ENCODE assay signal across 1 cellular context in genomic region chr20:4972506-4973251, GRCh38.
TF ChIP-seq lines count a peak whose summit lies in the region.

No MANE protein-coding gene starts in this region.

TF ChIP-seq in IMR-90, 13 proteins besides CTCF, POLR2A, EP300 and RAD21:
- TF ChIP-seq RCOR1 (IDR thresholded peaks at IDR 0.05; ENCODE audit: insufficient replicate concordance, low read length) = no peak
- TF ChIP-seq USF2 (IDR thresholded peaks at IDR 0.05; ENCODE audit: low read depth, low read length) = no peak
- no peak for TF ChIP-seq RFX5 (IDR thresholded peaks at IDR 0.05; ENCODE audit: low read depth, low read length)
- TF ChIP-seq ELK1 (IDR thresholded peaks at IDR 0.05; ENCODE audit: borderline replicate concordance, low read depth, low read length) = no peak
- no peak for TF ChIP-seq MAFK (IDR thresholded peaks at IDR 0.05; ENCODE audit: low read depth, low read length)
- TF ChIP-seq SMC3 (IDR thresholded peaks at IDR 0.05; ENCODE audit: low read depth, low read length) = no peak
- TF ChIP-seq FOS (IDR thresholded peaks at IDR 0.05; ENCODE audit: low read depth, low read length) = no peak
